In genomic region chr6:35451354-35452185, GRCh38 we compare ENCODE assay signal across 8 cellular contexts. TPM values are rescaled to one million over a fixed set of nuclear protein-coding genes. Genes with fewer than 3 reads are reported as not detected.
A peak's percentile ranks its signal among the peaks of the same experiment; 100 is the strongest.
DNase-seq lines count a peak whose midpoint lies in the region; ATAC-seq and TF ChIP-seq lines count a peak whose summit lies in the region.

No MANE protein-coding gene starts in this region.

- peaks cover 8% of the 10 kb centered on the region for H3K36me3 Mint-ChIP-seq in MCF 10A (ENCODE audit: insufficient read depth, unreplicated experiment)
- peaks cover 0 to 9% of the 10 kb centered on the region in 2 donors for H3K36me3 Mint-ChIP-seq in naive B cell

- H3K4me1 Mint-ChIP-seq in MCF 10A (ENCODE audit: insufficient read depth, unreplicated experiment) (peaks cover 26% of the 10 kb centered on the region), naive B cell (peaks cover 15 to 39% (median 25%) of the 10 kb centered on the region in 3 donors)

- DNase-seq in AG09309 (ENCODE audit: low read depth) (no peak), MCF 10A (ENCODE audit: unreplicated experiment) (no peak), naive B cell (no peak), GF-D8 (lab: John Stamatoyannopoulos, UW) (no peak), NAMALWA (ENCODE audit: low spot score) (no peak)

- intact Hi-C loops in MCF 10A (cut with micrococcal nuclease) = no loop called here

- H3K27me3 Mint-ChIP-seq in MCF 10A (ENCODE audit: insufficient read depth, unreplicated experiment) = no peaks in the 10 kb centered on the region
- no peaks in the 10 kb centered on the region for H3K27me3 Mint-ChIP-seq in naive B cell

- POLR2A ChIA-PET in MCF 10A (lab: Yijun Ruan, JAX) = interaction anchor here (0.9 to 8.8 kb wide), 10 partner anchors 18 to 231 kb away, joined by 3 to 198 read pairs (median 5); partner anchors contain the start of genes DEF6, PPARD and RPL10A

- no peak for TF ChIP-seq CTCF in AG09309 (IDR thresholded peaks at IDR 0.05; ENCODE audit: control insufficient read depth, insufficient read depth, low read depth, low read length, missing control alignments)
- TF ChIP-seq CTCF in MCF 10A (IDR thresholded peaks at IDR 0.05; ENCODE audit: unreplicated experiment) = no peak

- CTCF ChIA-PET in MCF 10A (lab: Yijun Ruan, JAX) = interaction anchor here (0.6 to 9.4 kb wide), 9 partner anchors 12 to 165 kb away, joined by 3 to 146 read pairs (median 6); partner anchors contain the start of genes DEF6, PPARD and RPL10A

- ATAC-seq in HG02852 (IDR thresholded peaks at IDR 0.05; ENCODE audit: unreplicated experiment) (peak; percentile 7), naive B cell (ENCODE audit: low read depth in 2 of 2) (peak; percentile 3 to 5), GM19463 (IDR thresholded peaks at IDR 0.05; ENCODE audit: unreplicated experiment) (no peak), HG03565 (IDR thresholded peaks at IDR 0.05; ENCODE audit: unreplicated experiment) (no peak)

- H3K4me3 Mint-ChIP-seq in MCF 10A (ENCODE audit: unreplicated experiment) (peak overlapping the region; percentile 74), naive B cell (peak overlapping the region; percentile 77 to 95 (median 91))

- H3K9me3 Mint-ChIP-seq in MCF 10A (ENCODE audit: unreplicated experiment) (no peaks in the 10 kb centered on the region), naive B cell (no peaks in the 10 kb centered on the region)

- H3K27ac Mint-ChIP-seq in MCF 10A (ENCODE audit: low read depth, unreplicated experiment) (no peak overlapping the region), naive B cell (peak overlapping the region; percentile 12 to 97 (median 82))

- BruUV-seq in MCF 10A (replicated peaks; lab: Mats Ljungman, UMichigan) = no TSS peak

- peak overlapping the region; percentile 64 for H3K4me3 ChIP-seq in AG09309 (ENCODE audit: control insufficient read depth, low read depth, low read length)

RNA-seq across cellular contexts. Expression of gene FANCE, which starts 0.6 kb away (rescaled TPM):
- total RNA-seq in MCF 10A (2022) = 12.3 and 13.3 TPM in 2 replicates
- polyA plus RNA-seq in naive B cell (ENCODE audit: low read depth in 6 of 6) = 1 to 10 TPM; 2.8 to 9.7 (median 6.2) TPM

RNA-seq across cellular contexts. Expression of gene RPL10A, which starts 16.6 kb away (rescaled TPM):
- 2,403 and 2,457 TPM in 2 replicates for total RNA-seq in MCF 10A (2022)
- polyA plus RNA-seq in naive B cell (ENCODE audit: low read depth in 6 of 6) = 1,000 to 10,000 TPM in 4 of 6 donors, 100 to 1,000 TPM in 2; 756 to 1,303 (median 1,016) TPM

RNA-seq across cellular contexts. Expression of gene TEAD3, which starts 45.3 kb away (rescaled TPM):
- 11.1 and 13.3 TPM in 2 replicates for total RNA-seq in MCF 10A (2022)
- under 1 TPM in 3 of 6 donors, not detected in 3; 0.14 to 0.47 (median 0.45) TPM for polyA plus RNA-seq in naive B cell (ENCODE audit: low read depth in 6 of 6)

Comparison
In these comparisons a context has a peak if more than half of its experiments do, and no peak if none do; other contexts are left out.
1. ATAC-seq: peak in HG02852 (single experiment) and naive B cell (2 of 2); none in GM19463 (single experiment) and HG03565 (single experiment).